Comparison of ENCODE assay signal across 19 cellular contexts in genomic region chr9:110714314-110714713, GRCh38. TPM values are rescaled to one million over a fixed set of nuclear protein-coding genes. Genes with fewer than 3 reads are reported as not detected.
DNase-seq lines count a peak whose midpoint lies in the region; TF ChIP-seq lines count a peak whose summit lies in the region.
"Had no signal": no experiment of that assay in that cellular context is flagged by ENCODE, and none has a peak within 500 bp of the region (broad histone marks: within the 10 kb centered on the region; RNA-seq: fewer than 3 reads in every experiment).

No MANE protein-coding gene starts in this region.

- peak; percentile 6 for DNase-seq in NCI-H2171 treated with DMSO at 0.1 percent for 48 hours (lab: John Stamatoyannopoulos, UW)
- no peak for DNase-seq in NCI-H2171 (lab: John Stamatoyannopoulos, UW)
- peak; percentile 46 for DNase-seq in NCI-H2196 (lab: John Stamatoyannopoulos, UW; ENCODE audit: unreplicated experiment)
- DNase-seq in choroid plexus epithelial cell (ENCODE audit: low read depth): peak; percentile 46
- peak; percentile 13 for DNase-seq in renal cortical epithelial cell (ENCODE audit: low read depth)
- no peak for DNase-seq in activated T-cell treated with anti-CD3 and anti-CD28 coated beads, Interleukin-2, amount 50 U/mL, for 1 hour
- DNase-seq in stimulated activated CD8-positive, alpha-beta memory T cell treated with anti-CD3 and anti-CD28 coated beads, Interleukin-4, amount 100 ng/mL, for 48 hours: no peak
- no peak for DNase-seq in occipital lobe (lab: John Stamatoyannopoulos, UW)
- DNase-seq: activated naive CD4-positive, alpha-beta T cell treated with anti-CD3 and anti-CD28 coated beads for 36 hours; CD4-positive, alpha-beta T cell; effector CD4-positive, alpha-beta T cell; GF-D8; nucleus accumbens; stimulated activated naive CD4-positive, alpha-beta T cell; uterus had no signal

- no peak overlapping the region for H3K4me3 ChIP-seq in choroid plexus epithelial cell (ENCODE audit: low read depth, low read length)
- H3K4me3 ChIP-seq: breast epithelium, skin epidermis, uterus had no signal

- no peak for TF ChIP-seq CTCF in choroid plexus epithelial cell (conservative IDR thresholded peaks at IDR 0.05; ENCODE audit: low read depth, low read length)

RNA-seq across cellular contexts. Expression of gene MUSK, which starts 45.7 kb away (rescaled TPM):
- total RNA-seq in renal cortical epithelial cell (not detected in 2 replicates), occipital lobe (0.16 TPM)
- total RNA-seq: A673; activated naive CD4-positive, alpha-beta T cell treated with anti-CD3 and anti-CD28 coated beads for 36 hours; CD4-positive, alpha-beta T cell; mesenteric fat pad had no signal

Comparison
In these comparisons a context has a peak if more than half of its experiments do, and no peak if none do; other contexts are left out.
1. DNase-seq: peak in NCI-H2171 treated with DMSO at 0.1 percent for 48 hours (single experiment), NCI-H2196 (single experiment), choroid plexus epithelial cell (single experiment) and renal cortical epithelial cell (single experiment); none in NCI-H2171 (single experiment), activated T-cell treated with anti-CD3 and anti-CD28 coated beads, Interleukin-2, amount 50 U/mL, for 1 hour (single experiment), stimulated activated CD8-positive, alpha-beta memory T cell treated with anti-CD3 and anti-CD28 coated beads, Interleukin-4, amount 100 ng/mL, for 48 hours (single experiment) and occipital lobe (single experiment).